ENCODE assay signal across 1 cellular context in genomic region chr3:50088725-50089602, GRCh38.
TF ChIP-seq lines count a peak whose summit lies in the region.

Gene RBM5, plus strand, starts transcription at chr3:50088919. Its CDS starts 1,516 bp downstream, at chr3:50090435.

TF ChIP-seq in HepG2, 621 proteins besides CTCF, POLR2A, EP300 and RAD21 (continued from another document and continues in another):
- no peak for TF ChIP-seq ZNF503 (CRISPR knock-in tag; IDR thresholded peaks at IDR 0.05)
- TF ChIP-seq RNF219 (CRISPR knock-in tag; IDR thresholded peaks at IDR 0.05) = no peak
- TF ChIP-seq TCF7 (IDR thresholded peaks at IDR 0.05; ENCODE audit: low read depth) = no peak
- no peak for TF ChIP-seq ZNF75D (CRISPR knock-in tag; IDR thresholded peaks at IDR 0.05; ENCODE audit: borderline replicate concordance)
- TF ChIP-seq ZBTB4 (CRISPR knock-in tag; IDR thresholded peaks at IDR 0.05; ENCODE audit: borderline replicate concordance) = 0 out of 2 replicates have a peak, but pooled peaks have one; percentile 84
- peak; percentile 88 for TF ChIP-seq POLR2G (IDR thresholded peaks at IDR 0.05; ENCODE audit: low read depth, low read length)
- TF ChIP-seq DRAP1 (CRISPR knock-in tag; IDR thresholded peaks at IDR 0.05) = peak; percentile 83
- no peak for TF ChIP-seq HNRNPUL1 (IDR thresholded peaks at IDR 0.05; ENCODE audit: low read depth, low read length)
- 0 out of 2 replicates have a peak, but pooled peaks have one; percentile 3 for TF ChIP-seq MYPOP (CRISPR knock-in tag; IDR thresholded peaks at IDR 0.05)
- TF ChIP-seq KDM5A (IDR thresholded peaks at IDR 0.05; ENCODE audit: borderline replicate concordance, low read length) = peak; percentile 78
- TF ChIP-seq MXD3 (CRISPR knock-in tag; IDR thresholded peaks at IDR 0.05) = no peak; the same call in 1 of the 2 replicates
- TF ChIP-seq TERF1 (CRISPR knock-in tag; IDR thresholded peaks at IDR 0.05) = 0 out of 2 replicates have a peak, but pooled peaks have one; percentile 33
- 0 out of 2 replicates have a peak, but pooled peaks have one; percentile 9 for TF ChIP-seq TBX3 (IDR thresholded peaks at IDR 0.05; ENCODE audit: borderline replicate concordance)
- TF ChIP-seq NCOA5 (CRISPR knock-in tag; IDR thresholded peaks at IDR 0.05) = no peak
- no peak for TF ChIP-seq PPARG (CRISPR knock-in tag; conservative IDR thresholded peaks at IDR 0.05)
- no peak; the same call in 1 of the 2 replicates for TF ChIP-seq KLF6 (CRISPR knock-in tag; IDR thresholded peaks at IDR 0.05)
- peak; percentile 64; the same call in 1 of the 2 replicates for TF ChIP-seq DMAP1 (CRISPR knock-in tag; IDR thresholded peaks at IDR 0.05)
- TF ChIP-seq ZNF773 (CRISPR knock-in tag; IDR thresholded peaks at IDR 0.05; ENCODE audit: borderline replicate concordance) = no peak
- TF ChIP-seq SMAD1 (CRISPR knock-in tag; IDR thresholded peaks at IDR 0.05; ENCODE audit: borderline replicate concordance, low read depth) = 0 out of 2 replicates have a peak, but pooled peaks have one; percentile 83
- TF ChIP-seq ZNF235 (CRISPR knock-in tag; IDR thresholded peaks at IDR 0.05; ENCODE audit: borderline replicate concordance) = no peak
- TF ChIP-seq SAFB2 (CRISPR knock-in tag; IDR thresholded peaks at IDR 0.05; ENCODE audit: borderline replicate concordance, low read depth) = no peak; the same call in 1 of the 2 replicates
- TF ChIP-seq SMAD3 (CRISPR knock-in tag; IDR thresholded peaks at IDR 0.05) = peak; percentile 43; the same call in 1 of the 2 replicates
- TF ChIP-seq FOXM1 (CRISPR knock-in tag; IDR thresholded peaks at IDR 0.05) = no peak
- peak; percentile 69 for TF ChIP-seq E2F1 (CRISPR knock-in tag; IDR thresholded peaks at IDR 0.05)
- no peak for TF ChIP-seq PATZ1 (CRISPR knock-in tag; IDR thresholded peaks at IDR 0.05)
- peak; percentile 49; the same call in 1 of the 2 replicates for TF ChIP-seq NR2C2 (CRISPR knock-in tag; IDR thresholded peaks at IDR 0.05; ENCODE audit: borderline replicate concordance)
- TF ChIP-seq ZNF34 (CRISPR knock-in tag; IDR thresholded peaks at IDR 0.05; ENCODE audit: borderline replicate concordance) = no peak
- TF ChIP-seq GMEB2 (CRISPR knock-in tag; IDR thresholded peaks at IDR 0.05; ENCODE audit: low read depth) = no peak
- TF ChIP-seq PBX3 (CRISPR knock-in tag; IDR thresholded peaks at IDR 0.05; ENCODE audit: borderline replicate concordance) = 0 out of 2 replicates have a peak, but pooled peaks have one; percentile 44
- no peak for TF ChIP-seq CBX5 (CRISPR knock-in tag; IDR thresholded peaks at IDR 0.05; ENCODE audit: borderline replicate concordance)
- no peak for TF ChIP-seq ZSCAN12 (CRISPR knock-in tag; IDR thresholded peaks at IDR 0.05)
- TF ChIP-seq ZNF512 (CRISPR knock-in tag; IDR thresholded peaks at IDR 0.05) = no peak
- no peak for TF ChIP-seq ZNF83 (CRISPR knock-in tag; IDR thresholded peaks at IDR 0.05; ENCODE audit: borderline replicate concordance)
- TF ChIP-seq NPAS2 (CRISPR knock-in tag; IDR thresholded peaks at IDR 0.05; ENCODE audit: borderline replicate concordance) = no peak
- no peak for TF ChIP-seq SNAI1 (CRISPR knock-in tag; IDR thresholded peaks at IDR 0.05; ENCODE audit: borderline replicate concordance)
- peak; percentile 83 for TF ChIP-seq ZGPAT (CRISPR knock-in tag; IDR thresholded peaks at IDR 0.05)
- TF ChIP-seq ZSCAN9 (CRISPR knock-in tag; IDR thresholded peaks at IDR 0.05; ENCODE audit: borderline replicate concordance) = no peak
